ENCODE assay signal across 20 cellular contexts in genomic region chr21:15006594-15007230, GRCh38. TPM values are rescaled to one million over a fixed set of nuclear protein-coding genes. Genes with fewer than 3 reads are reported as not detected.
DNase-seq lines count a peak whose midpoint lies in the region; ATAC-seq and TF ChIP-seq lines count a peak whose summit lies in the region.
"Had no signal": no experiment of that assay in that cellular context is flagged by ENCODE, and none has a peak within 500 bp of the region (broad histone marks: within the 10 kb centered on the region; RNA-seq: fewer than 3 reads in every experiment).

No MANE protein-coding gene starts in this region.

- peak overlapping the region; percentile 12 for H3K27ac ChIP-seq in mesendoderm (ENCODE audit: low read depth, low read length)
- H3K27ac ChIP-seq: prostate gland, upper lobe of left lung had no signal

- peak in 1 of 2 donors; percentile 20 for ATAC-seq in activated naive CD4-positive, alpha-beta T cell treated with anti-CD3 and anti-CD28 coated beads, Interleukin-2, amount 50 U/mL, for 72 hours
- ATAC-seq in T-cell (replicated peaks in 1 of 4) (no peak), GM18870 (IDR thresholded peaks at IDR 0.05; ENCODE audit: unreplicated experiment) (no peak)
- ATAC-seq: activated CD4-positive, CD25-positive, alpha-beta regulatory T cell treated with anti-CD3 and anti-CD28 coated beads, Interleukin-2, amount 50 U/mL, for 24 hours; T-helper 17 cell had no signal

- H3K4me3 Mint-ChIP-seq in T-cell (peak overlapping the region in 1 of 3 donors; percentile 2), type B pancreatic cell (peak overlapping the region; percentile 40)
- H3K4me3 Mint-ChIP-seq: T-helper 17 cell had no signal

- H2BK120ac ChIP-seq in mesendoderm (ENCODE audit: low read depth, low read length), result no peak overlapping the region

- no peak overlapping the region for H2BK5ac ChIP-seq in mesendoderm (ENCODE audit: low read length)

- H3K79me2 ChIP-seq in mesendoderm (ENCODE audit: control insufficient read depth, insufficient read depth, low read length), result peaks cover 6% of the 10 kb centered on the region

- H4K5ac ChIP-seq in mesendoderm (ENCODE audit: low read length), result no peak overlapping the region

- TF ChIP-seq CTCF in type B pancreatic cell (conservative IDR thresholded peaks at IDR 0.05), result no peak

- no peak overlapping the region for H3K23ac ChIP-seq in mesendoderm (ENCODE audit: low read length)

- H3K27ac Mint-ChIP-seq in activated naive CD4-positive, alpha-beta T cell treated with anti-CD3 and anti-CD28 coated beads, Interleukin-2, amount 50 U/mL, for 72 hours, result peak overlapping the region; percentile 0 to 1
- H3K27ac Mint-ChIP-seq in T-cell (peak overlapping the region; percentile 23 to 41), type B pancreatic cell (no peak overlapping the region)
- H3K27ac Mint-ChIP-seq: T-helper 17 cell had no signal

- no peak overlapping the region for H3K9ac ChIP-seq in mesendoderm (ENCODE audit: low read length)

- CTCF ChIA-PET in T-cell (lab: Charles Lee), result interaction anchor here in 1 of 2 donors (0.6 kb wide), 1 partner anchor 11 kb away, joined by 3 read pairs; no protein-coding TSS in a partner anchor

- H3K4ac ChIP-seq in mesendoderm (ENCODE audit: low read depth, low read length), result no peak overlapping the region

- H3K18ac ChIP-seq in mesendoderm (ENCODE audit: low read length), result no peak overlapping the region

- no peaks in the 10 kb centered on the region for H3K27me3 ChIP-seq in mesendoderm (ENCODE audit: insufficient read depth, low read length, poor library complexity)
- H3K27me3 ChIP-seq: upper lobe of left lung had no signal

- peaks cover 4 to 12% of the 10 kb centered on the region in 2 donors for H3K9me3 Mint-ChIP-seq in activated naive CD4-positive, alpha-beta T cell treated with anti-CD3 and anti-CD28 coated beads, Interleukin-2, amount 50 U/mL, for 72 hours
- no peaks in the 10 kb centered on the region for H3K9me3 Mint-ChIP-seq in T-cell
- H3K9me3 Mint-ChIP-seq in type B pancreatic cell, result peaks cover 6% of the 10 kb centered on the region

- no peak overlapping the region for H3K4me2 ChIP-seq in mesendoderm (ENCODE audit: low read length)

- peaks cover 5% of the 10 kb centered on the region for H3K79me1 ChIP-seq in mesendoderm (ENCODE audit: low read length)

- no peak for DNase-seq in activated naive CD4-positive, alpha-beta T cell treated with anti-CD3 and anti-CD28 coated beads, Interleukin-2, amount 50 U/mL, for 72 hours (ENCODE audit: low spot score in 2 of 2)
- no peak for DNase-seq in activated naive CD4-positive, alpha-beta T cell treated with anti-CD3 and anti-CD28 coated beads, Interleukin-2, amount 50 U/mL, for 16 hours
- DNase-seq in T-cell (no peak), mesendoderm (no peak), type B pancreatic cell (ENCODE audit: extremely low spot score, unreplicated experiment) (no peak), NCI-H510A (lab: John Stamatoyannopoulos, UW) (no peak), anterior cingulate cortex (lab: John Stamatoyannopoulos, UW) (no peak)
- DNase-seq: activated naive CD4-positive, alpha-beta T cell treated with Interleukin-2 at 50 U/mL for 16 hours; central memory CD4-positive, alpha-beta T cell; effector CD8-positive, alpha-beta T cell; left cardiac atrium; NCI-H1417 treated with DMSO at 0.1 percent for 48 hours; Right ventricle myocardium superior; stimulated activated CD4-positive, alpha-beta T cell treated with anti-CD3 and anti-CD28 coated beads, Interleukin-12 subunit alpha, Interleukin-12 subunit beta, amount 100 ng/mL, for 4 hours; stimulated activated naive CD4-positive, alpha-beta T cell; T-helper 17 cell; upper lobe of left lung had no signal

- POLR2A ChIA-PET in T-cell (lab: Charles Lee), result interaction anchor here in 1 of 2 donors (0.6 kb wide), 2 partner anchors 657 to 668 kb away, joined by 3 read pairs; no protein-coding TSS in a partner anchor

- WGBS in mesendoderm (ENCODE audit: extremely low coverage, insufficient coverage, low lambda C conversion rate), result no CpG with 5 or more reads among the region's 2 CpGs

- H3K4me1 ChIP-seq in mesendoderm (ENCODE audit: control insufficient read depth, low read depth, low read length), result peaks cover 3% of the 10 kb centered on the region

- no peaks in the 10 kb centered on the region for H3K27me3 Mint-ChIP-seq in T-cell
- H3K27me3 Mint-ChIP-seq in type B pancreatic cell, result no peaks in the 10 kb centered on the region
- H3K27me3 Mint-ChIP-seq: T-helper 17 cell had no signal

- no peak overlapping the region for H2AK5ac ChIP-seq in mesendoderm (ENCODE audit: low read length)

- H3K36me3 ChIP-seq in mesendoderm (ENCODE audit: control insufficient read depth, insufficient read depth, low read length), result no peaks in the 10 kb centered on the region
- H3K36me3 ChIP-seq: prostate gland, upper lobe of left lung had no signal

- no peak overlapping the region for H2BK15ac ChIP-seq in mesendoderm (replicated peaks; ENCODE audit: low read depth)

- no peak overlapping the region for H4K8ac ChIP-seq in mesendoderm (ENCODE audit: low read depth, low read length)

- H3K36me3 Mint-ChIP-seq in activated naive CD4-positive, alpha-beta T cell treated with anti-CD3 and anti-CD28 coated beads, Interleukin-2, amount 50 U/mL, for 72 hours, result peaks cover 10 to 22% of the 10 kb centered on the region in 2 donors
- H3K36me3 Mint-ChIP-seq in T-cell (peaks cover 11% of the 10 kb centered on the region), type B pancreatic cell (peaks cover 33% of the 10 kb centered on the region)

- H3K4me1 Mint-ChIP-seq in T-cell (peaks cover 39 to 70% (median 56%) of the 10 kb centered on the region in 3 donors), type B pancreatic cell (ENCODE audit: unreplicated experiment) (peaks cover 62% of the 10 kb centered on the region)

- H3K56ac ChIP-seq in mesendoderm (ENCODE audit: low read length), result no peak overlapping the region

- H3K4me3 ChIP-seq in mesendoderm (ENCODE audit: low read length), result no peak overlapping the region
- H3K4me3 ChIP-seq: prostate gland, upper lobe of left lung had no signal

RNA-seq across cellular contexts. Expression of gene NRIP1, which starts 58.1 kb away (rescaled TPM):
- total RNA-seq in activated naive CD4-positive, alpha-beta T cell treated with anti-CD3 and anti-CD28 coated beads, Interleukin-2, amount 50 U/mL, for 72 hours, result 10 to 100 TPM in 1 of 2 donors, 1 to 10 TPM in 1; 7.6 to 11.3 TPM
- total RNA-seq in T-cell (10 to 100 TPM; 19.5 to 35.8 (median 26.5) TPM), type B pancreatic cell (ENCODE audit: low replicate concordance) (52.5 and 88.6 TPM in 2 replicates)
- 5.9 TPM for polyA plus RNA-seq in mesendoderm (2013, experiment 1 of 2)
- 6.0 TPM for polyA plus RNA-seq in mesendoderm (2013, experiment 2 of 2)
